Comparison of ENCODE assay signal across 8 cellular contexts in genomic region chr2:38074047-38074774, GRCh38. TPM values are rescaled to one million over a fixed set of nuclear protein-coding genes. Genes with fewer than 3 reads are reported as not detected.
DNase-seq lines count a peak whose midpoint lies in the region; ATAC-seq and TF ChIP-seq lines count a peak whose summit lies in the region.

No MANE protein-coding gene starts in this region.

- H3K27ac ChIP-seq in brain microvascular endothelial cell (peak overlapping the region; percentile 71), left lung (peak overlapping the region; percentile 93), stomach (peak overlapping the region in 4 of 5 donors; percentile 87 to 94 (median 90))

- in situ Hi-C loops in brain microvascular endothelial cell (cut with HindIII; ENCODE audit: low pct_ligation_motif_present, low sequenced_read_pairs) = no loop called here

- ATAC-seq in left lung (no peak), HG03342 (IDR thresholded peaks at IDR 0.05; ENCODE audit: unreplicated experiment) (no peak), HG02798 (IDR thresholded peaks at IDR 0.05; ENCODE audit: poor library complexity, unreplicated experiment) (no peak), HG03135 (IDR thresholded peaks at IDR 0.05; ENCODE audit: unreplicated experiment) (no peak)

- peak overlapping the region; percentile 60 for H3K4me3 ChIP-seq in brain microvascular endothelial cell (ENCODE audit: low read depth, low read length)
- H3K4me3 ChIP-seq in left lung = peak overlapping the region; percentile 52 to 53
- peak overlapping the region; percentile 54 to 66 (median 56) for H3K4me3 ChIP-seq in stomach

- intact Hi-C loops in left lung (cut with DNase I) = no loop called here
- intact Hi-C loops in stomach (cut with DNase I; ENCODE audit: low total_unique reads) = no loop called here

- H3K36me3 ChIP-seq in brain microvascular endothelial cell (replicated peaks) (no peaks in the 10 kb centered on the region), left lung (peaks cover 0 to 26% of the 10 kb centered on the region in 2 donors), stomach (peaks cover 0 to 18% (median 5%) of the 10 kb centered on the region in 4 donors)

- no peak for TF ChIP-seq EP300 in stomach (IDR thresholded peaks at IDR 0.05)

- H3K9me3 ChIP-seq in left lung (no peaks in the 10 kb centered on the region), stomach (peaks cover 0 to 12% (median 0%) of the 10 kb centered on the region in 4 donors)

- H3K27me3 ChIP-seq in brain microvascular endothelial cell (replicated peaks) (peaks cover 11% of the 10 kb centered on the region), left lung (peaks cover 4 to 61% of the 10 kb centered on the region in 2 donors), stomach (peaks cover 0 to 59% (median 31%) of the 10 kb centered on the region in 3 donors)

- TF ChIP-seq CTCF in brain microvascular endothelial cell (IDR thresholded peaks at IDR 0.05; ENCODE audit: low read depth, low read length, missing control alignments) = no peak
- TF ChIP-seq CTCF in left lung (IDR thresholded peaks at IDR 0.05) = no peak
- TF ChIP-seq CTCF in stomach (IDR thresholded peaks at IDR 0.05) = no peak

- peaks cover 4 to 83% of the 10 kb centered on the region in 2 donors for H3K4me1 ChIP-seq in left lung
- peaks cover 13 to 52% (median 47%) of the 10 kb centered on the region in 4 donors for H3K4me1 ChIP-seq in stomach

- TF ChIP-seq POLR2A in stomach (IDR thresholded peaks at IDR 0.05) = no peak

- 6 to 13% (median 12%) methylated on average over 37 to 60 of the region's 60 CpGs for whole genome bisulfite sequencing in stomach, 5 donors

- DNase-seq in NCI-H748 (lab: John Stamatoyannopoulos, UW; ENCODE audit: unreplicated experiment) = peak; percentile 20
- no peak for DNase-seq in NCI-H748 treated with DMSO at 0.1 percent for 48 hours (lab: John Stamatoyannopoulos, UW)
- DNase-seq in brain microvascular endothelial cell = no peak
- peak in 1 of 2 donors; percentile 61 for DNase-seq in left lung
- DNase-seq in stomach = no peak

RNA-seq across cellular contexts. Expression of gene CYP1B1, which starts 1.7 kb away (rescaled TPM):
- total RNA-seq in left lung = 100 to 1,000 TPM in 1 of 2 donors, 10 to 100 TPM in 1; 30.3 to 155 TPM
- 100 to 1,000 TPM in 2 of 5 donors, 10 to 100 TPM in 2, 1 to 10 TPM in 1; 7.5 to 141 (median 42.7) TPM for total RNA-seq in stomach
- 10 to 100 TPM; 13.7 to 27.3 (median 19.9) TPM for polyA plus RNA-seq in stomach
